In the genomic region with DNA sequence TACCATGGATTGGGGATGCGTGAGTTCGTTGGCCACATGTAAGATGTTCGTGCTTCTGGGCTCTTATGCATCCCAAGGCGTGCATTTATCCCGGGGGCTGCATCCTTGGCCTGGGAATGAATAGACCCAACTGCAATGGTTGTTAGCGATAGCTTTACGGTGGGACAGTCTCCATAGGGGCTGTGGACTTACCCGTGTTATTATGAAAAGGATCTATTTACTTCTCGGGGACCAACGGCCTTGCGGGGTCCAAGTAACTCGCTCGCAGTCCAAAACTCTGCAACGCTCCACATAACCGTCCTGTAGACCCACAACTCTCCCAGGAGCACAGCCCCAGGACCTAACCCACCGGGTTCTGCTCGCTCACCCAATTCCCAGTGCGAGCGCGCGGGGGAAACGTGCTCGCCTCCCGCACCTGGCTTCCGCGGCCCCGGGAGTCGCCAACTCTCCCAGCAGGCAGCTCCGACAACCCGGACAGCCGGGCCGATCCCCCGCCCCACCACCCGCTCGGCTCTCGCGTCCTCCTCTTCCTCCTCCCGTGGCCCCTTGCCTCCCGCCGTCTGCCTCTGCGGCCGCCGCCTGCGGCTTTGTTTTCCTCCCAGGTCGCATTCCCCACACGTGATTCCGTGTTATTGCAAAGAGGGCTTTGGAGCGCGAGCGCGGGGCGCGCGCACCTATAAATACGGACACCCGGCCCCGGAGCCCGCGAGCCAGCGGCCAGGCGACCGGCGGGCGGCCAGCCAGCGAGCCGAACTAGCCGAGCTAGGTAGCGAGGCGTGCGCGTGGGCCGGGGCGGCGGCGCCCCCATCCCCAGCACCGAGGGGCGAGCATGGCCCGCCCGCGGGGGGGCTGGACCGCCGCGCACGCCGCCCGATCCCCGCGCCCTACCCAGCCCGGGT, we compare ENCODE assay signal across 1 cellular context.
TF ChIP-seq lines count a peak whose summit lies in the region.

A gene with protein sequence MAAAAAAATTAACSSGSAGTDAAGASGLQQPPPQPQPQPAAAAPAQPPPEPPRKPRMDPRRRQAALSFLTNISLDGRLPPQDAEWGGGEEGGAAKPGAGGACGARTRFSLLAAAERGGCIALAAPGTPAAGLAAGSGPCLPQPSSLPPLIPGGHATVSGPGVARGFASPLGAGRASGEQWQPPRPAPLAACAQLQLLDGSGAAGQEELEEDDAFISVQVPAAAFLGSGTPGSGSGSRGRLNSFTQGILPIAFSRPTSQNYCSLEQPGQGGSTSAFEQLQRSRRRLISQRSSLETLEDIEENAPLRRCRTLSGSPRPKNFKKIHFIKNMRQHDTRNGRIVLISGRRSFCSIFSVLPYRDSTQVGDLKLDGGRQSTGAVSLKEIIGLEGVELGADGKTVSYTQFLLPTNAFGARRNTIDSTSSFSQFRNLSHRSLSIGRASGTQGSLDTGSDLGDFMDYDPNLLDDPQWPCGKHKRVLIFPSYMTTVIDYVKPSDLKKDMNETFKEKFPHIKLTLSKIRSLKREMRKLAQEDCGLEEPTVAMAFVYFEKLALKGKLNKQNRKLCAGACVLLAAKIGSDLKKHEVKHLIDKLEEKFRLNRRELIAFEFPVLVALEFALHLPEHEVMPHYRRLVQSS (plus strand): TSS at position 706 of the 899 bp plus-strand sequence. CDS start 278 bp downstream, outside the sequence.

TF ChIP-seq in HepG2, 621 proteins besides CTCF, POLR2A, EP300 and RAD21 (continued from another document and continues in another):
- TF ChIP-seq, protein P1, sequence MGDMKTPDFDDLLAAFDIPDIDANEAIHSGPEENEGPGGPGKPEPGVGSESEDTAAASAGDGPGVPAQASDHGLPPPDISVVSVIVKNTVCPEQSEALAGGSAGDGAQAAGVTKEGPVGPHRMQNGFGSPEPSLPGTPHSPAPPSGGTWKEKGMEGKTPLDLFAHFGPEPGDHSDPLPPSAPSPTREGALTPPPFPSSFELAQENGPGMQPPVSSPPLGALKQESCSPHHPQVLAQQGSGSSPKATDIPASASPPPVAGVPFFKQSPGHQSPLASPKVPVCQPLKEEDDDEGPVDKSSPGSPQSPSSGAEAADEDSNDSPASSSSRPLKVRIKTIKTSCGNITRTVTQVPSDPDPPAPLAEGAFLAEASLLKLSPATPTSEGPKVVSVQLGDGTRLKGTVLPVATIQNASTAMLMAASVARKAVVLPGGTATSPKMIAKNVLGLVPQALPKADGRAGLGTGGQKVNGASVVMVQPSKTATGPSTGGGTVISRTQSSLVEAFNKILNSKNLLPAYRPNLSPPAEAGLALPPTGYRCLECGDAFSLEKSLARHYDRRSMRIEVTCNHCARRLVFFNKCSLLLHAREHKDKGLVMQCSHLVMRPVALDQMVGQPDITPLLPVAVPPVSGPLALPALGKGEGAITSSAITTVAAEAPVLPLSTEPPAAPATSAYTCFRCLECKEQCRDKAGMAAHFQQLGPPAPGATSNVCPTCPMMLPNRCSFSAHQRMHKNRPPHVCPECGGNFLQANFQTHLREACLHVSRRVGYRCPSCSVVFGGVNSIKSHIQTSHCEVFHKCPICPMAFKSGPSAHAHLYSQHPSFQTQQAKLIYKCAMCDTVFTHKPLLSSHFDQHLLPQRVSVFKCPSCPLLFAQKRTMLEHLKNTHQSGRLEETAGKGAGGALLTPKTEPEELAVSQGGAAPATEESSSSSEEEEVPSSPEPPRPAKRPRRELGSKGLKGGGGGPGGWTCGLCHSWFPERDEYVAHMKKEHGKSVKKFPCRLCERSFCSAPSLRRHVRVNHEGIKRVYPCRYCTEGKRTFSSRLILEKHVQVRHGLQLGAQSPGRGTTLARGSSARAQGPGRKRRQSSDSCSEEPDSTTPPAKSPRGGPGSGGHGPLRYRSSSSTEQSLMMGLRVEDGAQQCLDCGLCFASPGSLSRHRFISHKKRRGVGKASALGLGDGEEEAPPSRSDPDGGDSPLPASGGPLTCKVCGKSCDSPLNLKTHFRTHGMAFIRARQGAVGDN (CRISPR knock-in tag; IDR thresholded peaks at IDR 0.05), result peak; percentile 93
- TF ChIP-seq ELF1 (CRISPR knock-in tag; IDR thresholded peaks at IDR 0.05) (peak; percentile 41; the same call in 1 of the 2 replicates), SPEN (CRISPR knock-in tag; IDR thresholded peaks at IDR 0.05; ENCODE audit: low read depth) (no peak), ZNF589 (CRISPR knock-in tag; conservative IDR thresholded peaks at IDR 0.05) (0 out of 2 replicates have a peak, but pooled peaks have one; percentile 35), ZNF230 (CRISPR knock-in tag; IDR thresholded peaks at IDR 0.05) (no peak), GATAD2A (CRISPR knock-in tag; IDR thresholded peaks at IDR 0.05) (0 out of 2 replicates have a peak, but pooled peaks have one; percentile 37), RAD51 (IDR thresholded peaks at IDR 0.05; ENCODE audit: borderline replicate concordance) (no peak), DNMT1 (CRISPR knock-in tag; IDR thresholded peaks at IDR 0.05) (no peak), ZNF263 (CRISPR knock-in tag; IDR thresholded peaks at IDR 0.05) (peak; percentile 82), CEBPG (CRISPR knock-in tag; IDR thresholded peaks at IDR 0.05) (peak; percentile 19; the same call in 1 of the 2 replicates), ZNF564 (CRISPR knock-in tag; IDR thresholded peaks at IDR 0.05) (peak; percentile 90; the same call in 1 of the 2 replicates), PAF1 (CRISPR knock-in tag; IDR thresholded peaks at IDR 0.05) (no peak), ZNF567 (CRISPR knock-in tag; IDR thresholded peaks at IDR 0.05; ENCODE audit: borderline replicate concordance) (no peak), TOE1 (CRISPR knock-in tag; IDR thresholded peaks at IDR 0.05) (0 out of 2 replicates have a peak, but pooled peaks have one; percentile 46), KLF9 (CRISPR knock-in tag; IDR thresholded peaks at IDR 0.05; ENCODE audit: low read depth) (no peak), NFKBIZ (CRISPR knock-in tag; IDR thresholded peaks at IDR 0.05) (0 out of 2 replicates have a peak, but pooled peaks have one; percentile 38), ZNF451 (CRISPR knock-in tag; IDR thresholded peaks at IDR 0.05) (no peak), MATR3 (CRISPR knock-in tag; IDR thresholded peaks at IDR 0.05) (no peak), SIN3A (IDR thresholded peaks at IDR 0.05; ENCODE audit: borderline replicate concordance, low read depth, low read length) (peak; percentile 39; the same call in 1 of the 2 replicates), ZNF629 (CRISPR knock-in tag; conservative IDR thresholded peaks at IDR 0.05) (no peak), ZEB1 (IDR thresholded peaks at IDR 0.05; ENCODE audit: insufficient replicate concordance, low read depth) (peak; percentile 1), CBX2 (IDR thresholded peaks at IDR 0.05; ENCODE audit: low read depth, low read length) (no peak), CBX2 (CRISPR knock-in tag; IDR thresholded peaks at IDR 0.05; ENCODE audit: low read depth) (no peak), ZFX (CRISPR knock-in tag; IDR thresholded peaks at IDR 0.05; ENCODE audit: low read depth) (peak; percentile 56), MBD4 (IDR thresholded peaks at IDR 0.05; ENCODE audit: borderline replicate concordance, low read length) (no peak), ZSCAN9 (CRISPR knock-in tag; IDR thresholded peaks at IDR 0.05; ENCODE audit: borderline replicate concordance) (0 out of 2 replicates have a peak, but pooled peaks have one; percentile 67), YEATS4 (CRISPR knock-in tag; IDR thresholded peaks at IDR 0.05; ENCODE audit: borderline replicate concordance) (peak; percentile 25), ZNF749 (CRISPR knock-in tag; IDR thresholded peaks at IDR 0.05; ENCODE audit: borderline replicate concordance) (peak; percentile 79; the same call in 1 of the 2 replicates), KLF11 (CRISPR knock-in tag; IDR thresholded peaks at IDR 0.05) (no peak), ATRX (CRISPR knock-in tag; IDR thresholded peaks at IDR 0.05; ENCODE audit: borderline replicate concordance) (no peak), FOSL2 (CRISPR knock-in tag; IDR thresholded peaks at IDR 0.05) (peak; percentile 54)
- TF ChIP-seq, protein P2, sequence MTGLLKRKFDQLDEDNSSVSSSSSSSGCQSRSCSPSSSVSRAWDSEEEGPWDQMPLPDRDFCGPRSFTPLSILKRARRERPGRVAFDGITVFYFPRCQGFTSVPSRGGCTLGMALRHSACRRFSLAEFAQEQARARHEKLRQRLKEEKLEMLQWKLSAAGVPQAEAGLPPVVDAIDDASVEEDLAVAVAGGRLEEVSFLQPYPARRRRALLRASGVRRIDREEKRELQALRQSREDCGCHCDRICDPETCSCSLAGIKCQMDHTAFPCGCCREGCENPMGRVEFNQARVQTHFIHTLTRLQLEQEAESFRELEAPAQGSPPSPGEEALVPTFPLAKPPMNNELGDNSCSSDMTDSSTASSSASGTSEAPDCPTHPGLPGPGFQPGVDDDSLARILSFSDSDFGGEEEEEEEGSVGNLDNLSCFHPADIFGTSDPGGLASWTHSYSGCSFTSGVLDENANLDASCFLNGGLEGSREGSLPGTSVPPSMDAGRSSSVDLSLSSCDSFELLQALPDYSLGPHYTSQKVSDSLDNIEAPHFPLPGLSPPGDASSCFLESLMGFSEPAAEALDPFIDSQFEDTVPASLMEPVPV (CRISPR knock-in tag; IDR thresholded peaks at IDR 0.05), result no peak; the same call in 1 of the 2 replicates
- TF ChIP-seq, protein P3, sequence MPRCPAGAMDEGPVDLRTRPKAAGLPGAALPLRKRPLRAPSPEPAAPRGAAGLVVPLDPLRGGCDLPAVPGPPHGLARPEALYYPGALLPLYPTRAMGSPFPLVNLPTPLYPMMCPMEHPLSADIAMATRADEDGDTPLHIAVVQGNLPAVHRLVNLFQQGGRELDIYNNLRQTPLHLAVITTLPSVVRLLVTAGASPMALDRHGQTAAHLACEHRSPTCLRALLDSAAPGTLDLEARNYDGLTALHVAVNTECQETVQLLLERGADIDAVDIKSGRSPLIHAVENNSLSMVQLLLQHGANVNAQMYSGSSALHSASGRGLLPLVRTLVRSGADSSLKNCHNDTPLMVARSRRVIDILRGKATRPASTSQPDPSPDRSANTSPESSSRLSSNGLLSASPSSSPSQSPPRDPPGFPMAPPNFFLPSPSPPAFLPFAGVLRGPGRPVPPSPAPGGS (CRISPR knock-in tag; IDR thresholded peaks at IDR 0.05), result peak; percentile 86; the same call in 1 of the 2 replicates
- TF ChIP-seq, protein P4, sequence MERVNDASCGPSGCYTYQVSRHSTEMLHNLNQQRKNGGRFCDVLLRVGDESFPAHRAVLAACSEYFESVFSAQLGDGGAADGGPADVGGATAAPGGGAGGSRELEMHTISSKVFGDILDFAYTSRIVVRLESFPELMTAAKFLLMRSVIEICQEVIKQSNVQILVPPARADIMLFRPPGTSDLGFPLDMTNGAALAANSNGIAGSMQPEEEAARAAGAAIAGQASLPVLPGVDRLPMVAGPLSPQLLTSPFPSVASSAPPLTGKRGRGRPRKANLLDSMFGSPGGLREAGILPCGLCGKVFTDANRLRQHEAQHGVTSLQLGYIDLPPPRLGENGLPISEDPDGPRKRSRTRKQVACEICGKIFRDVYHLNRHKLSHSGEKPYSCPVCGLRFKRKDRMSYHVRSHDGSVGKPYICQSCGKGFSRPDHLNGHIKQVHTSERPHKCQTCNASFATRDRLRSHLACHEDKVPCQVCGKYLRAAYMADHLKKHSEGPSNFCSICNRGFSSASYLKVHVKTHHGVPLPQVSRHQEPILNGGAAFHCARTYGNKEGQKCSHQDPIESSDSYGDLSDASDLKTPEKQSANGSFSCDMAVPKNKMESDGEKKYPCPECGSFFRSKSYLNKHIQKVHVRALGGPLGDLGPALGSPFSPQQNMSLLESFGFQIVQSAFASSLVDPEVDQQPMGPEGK (CRISPR knock-in tag; IDR thresholded peaks at IDR 0.05), result peak; percentile 55; the same call in 1 of the 2 replicates
- TF ChIP-seq, protein P5, sequence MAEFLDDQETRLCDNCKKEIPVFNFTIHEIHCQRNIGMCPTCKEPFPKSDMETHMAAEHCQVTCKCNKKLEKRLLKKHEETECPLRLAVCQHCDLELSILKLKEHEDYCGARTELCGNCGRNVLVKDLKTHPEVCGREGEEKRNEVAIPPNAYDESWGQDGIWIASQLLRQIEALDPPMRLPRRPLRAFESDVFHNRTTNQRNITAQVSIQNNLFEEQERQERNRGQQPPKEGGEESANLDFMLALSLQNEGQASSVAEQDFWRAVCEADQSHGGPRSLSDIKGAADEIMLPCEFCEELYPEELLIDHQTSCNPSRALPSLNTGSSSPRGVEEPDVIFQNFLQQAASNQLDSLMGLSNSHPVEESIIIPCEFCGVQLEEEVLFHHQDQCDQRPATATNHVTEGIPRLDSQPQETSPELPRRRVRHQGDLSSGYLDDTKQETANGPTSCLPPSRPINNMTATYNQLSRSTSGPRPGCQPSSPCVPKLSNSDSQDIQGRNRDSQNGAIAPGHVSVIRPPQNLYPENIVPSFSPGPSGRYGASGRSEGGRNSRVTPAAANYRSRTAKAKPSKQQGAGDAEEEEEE (CRISPR knock-in tag; IDR thresholded peaks at IDR 0.05; ENCODE audit: borderline replicate concordance), result no peak
- TF ChIP-seq, protein P6, sequence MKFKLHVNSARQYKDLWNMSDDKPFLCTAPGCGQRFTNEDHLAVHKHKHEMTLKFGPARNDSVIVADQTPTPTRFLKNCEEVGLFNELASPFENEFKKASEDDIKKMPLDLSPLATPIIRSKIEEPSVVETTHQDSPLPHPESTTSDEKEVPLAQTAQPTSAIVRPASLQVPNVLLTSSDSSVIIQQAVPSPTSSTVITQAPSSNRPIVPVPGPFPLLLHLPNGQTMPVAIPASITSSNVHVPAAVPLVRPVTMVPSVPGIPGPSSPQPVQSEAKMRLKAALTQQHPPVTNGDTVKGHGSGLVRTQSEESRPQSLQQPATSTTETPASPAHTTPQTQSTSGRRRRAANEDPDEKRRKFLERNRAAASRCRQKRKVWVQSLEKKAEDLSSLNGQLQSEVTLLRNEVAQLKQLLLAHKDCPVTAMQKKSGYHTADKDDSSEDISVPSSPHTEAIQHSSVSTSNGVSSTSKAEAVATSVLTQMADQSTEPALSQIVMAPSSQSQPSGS (CRISPR knock-in tag; IDR thresholded peaks at IDR 0.05), result peak; percentile 37; the same call in 1 of the 2 replicates
- TF ChIP-seq, protein P7, sequence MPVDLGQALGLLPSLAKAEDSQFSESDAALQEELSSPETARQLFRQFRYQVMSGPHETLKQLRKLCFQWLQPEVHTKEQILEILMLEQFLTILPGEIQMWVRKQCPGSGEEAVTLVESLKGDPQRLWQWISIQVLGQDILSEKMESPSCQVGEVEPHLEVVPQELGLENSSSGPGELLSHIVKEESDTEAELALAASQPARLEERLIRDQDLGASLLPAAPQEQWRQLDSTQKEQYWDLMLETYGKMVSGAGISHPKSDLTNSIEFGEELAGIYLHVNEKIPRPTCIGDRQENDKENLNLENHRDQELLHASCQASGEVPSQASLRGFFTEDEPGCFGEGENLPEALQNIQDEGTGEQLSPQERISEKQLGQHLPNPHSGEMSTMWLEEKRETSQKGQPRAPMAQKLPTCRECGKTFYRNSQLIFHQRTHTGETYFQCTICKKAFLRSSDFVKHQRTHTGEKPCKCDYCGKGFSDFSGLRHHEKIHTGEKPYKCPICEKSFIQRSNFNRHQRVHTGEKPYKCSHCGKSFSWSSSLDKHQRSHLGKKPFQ (CRISPR knock-in tag; IDR thresholded peaks at IDR 0.05; ENCODE audit: insufficient replicate concordance), result no peak
- TF ChIP-seq, protein P8, sequence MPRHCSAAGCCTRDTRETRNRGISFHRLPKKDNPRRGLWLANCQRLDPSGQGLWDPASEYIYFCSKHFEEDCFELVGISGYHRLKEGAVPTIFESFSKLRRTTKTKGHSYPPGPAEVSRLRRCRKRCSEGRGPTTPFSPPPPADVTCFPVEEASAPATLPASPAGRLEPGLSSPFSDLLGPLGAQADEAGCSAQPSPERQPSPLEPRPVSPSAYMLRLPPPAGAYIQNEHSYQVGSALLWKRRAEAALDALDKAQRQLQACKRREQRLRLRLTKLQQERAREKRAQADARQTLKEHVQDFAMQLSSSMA (CRISPR knock-in tag; IDR thresholded peaks at IDR 0.05), result no peak
